28 cellular contexts compared by ENCODE assay signal in genomic region chr6:14722001-14722567, GRCh38.
DNase-seq lines count a peak whose midpoint lies in the region; ATAC-seq and TF ChIP-seq lines count a peak whose summit lies in the region.
"Had no signal": no experiment of that assay in that cellular context is flagged by ENCODE, and none has a peak within 500 bp of the region (broad histone marks: within the 10 kb centered on the region; RNA-seq: fewer than 3 reads in every experiment).

No MANE protein-coding gene starts in this region.

- intact Hi-C loops in right cardiac atrium (cut with DNase I) = no loop called here

- H3K27ac Mint-ChIP-seq in effector memory CD8-positive, alpha-beta T cell = peak overlapping the region; percentile 44 to 71
- H3K27ac Mint-ChIP-seq: activated naive CD8-positive, alpha-beta T cell treated with anti-CD3 and anti-CD28 coated beads, Interleukin-2, amount 10 ng/mL, durations not matched to agents 7 days and 5 days; neural progenitor cell had no signal

- 85% methylated on average over 2 of the region's 2 CpGs for WGBS in right cardiac atrium
- 86% methylated on average over 2 of the region's 2 CpGs for WGBS in suprapubic skin

- no peaks in the 10 kb centered on the region for H3K27me3 Mint-ChIP-seq in effector memory CD8-positive, alpha-beta T cell
- H3K27me3 Mint-ChIP-seq: activated CD8-positive, alpha-beta T cell treated with anti-CD3 and anti-CD28 coated beads for 36 hours; activated naive CD8-positive, alpha-beta T cell treated with anti-CD3 and anti-CD28 coated beads, Interleukin-2, amount 10 ng/mL, durations not matched to agents 7 days and 5 days had no signal

- no peak for TF ChIP-seq EP300 in suprapubic skin (IDR thresholded peaks at IDR 0.05)

- H3K4me1 ChIP-seq in cardiac muscle cell (ENCODE audit: low read depth) = peaks cover 33% of the 10 kb centered on the region
- peaks cover 4% of the 10 kb centered on the region for H3K4me1 ChIP-seq in right cardiac atrium (ENCODE audit: control insufficient read depth, insufficient read depth, low read length)
- peaks cover 22% of the 10 kb centered on the region for H3K4me1 ChIP-seq in suprapubic skin
- H3K4me1 ChIP-seq: ascending aorta, neural progenitor cell had no signal

- TF ChIP-seq CTCF in cardiac muscle cell (IDR thresholded peaks at IDR 0.05; ENCODE audit: low read depth, low read length) (no peak), HL-60 (IDR thresholded peaks at IDR 0.05; ENCODE audit: insufficient read depth, low read length) (no peak), suprapubic skin (IDR thresholded peaks at IDR 0.05) (no peak)

- H3K36me3 ChIP-seq in cardiac muscle cell = no peaks in the 10 kb centered on the region
- H3K36me3 ChIP-seq in suprapubic skin = no peaks in the 10 kb centered on the region
- H3K36me3 ChIP-seq: ascending aorta, BLaER1, neural progenitor cell, right atrium auricular region, transverse colon had no signal

- no peak for DNase-seq in cardiac muscle cell (ENCODE audit: low read depth in 1 of 2, low spot score in 1 of 2)
- DNase-seq in right cardiac atrium = no peak
- no peak for DNase-seq in HL-60 (ENCODE audit: low read depth in 1 of 2, low spot score in 1 of 2)
- DNase-seq in effector memory CD8-positive, alpha-beta T cell = no peak
- no peak for DNase-seq in suprapubic skin (ENCODE audit: low spot score in 2 of 2)
- no peak for DNase-seq in activated gamma-delta T cell treated with Interleukin-2 at 50 U/mL for 16 hours
- no peak for DNase-seq in SKM-1 treated with dmso at 0.1 percent for 144 hours (lab: John Stamatoyannopoulos, UW; ENCODE audit: unreplicated experiment)
- DNase-seq in AG08396 (ENCODE audit: low spot score) = no peak
- DNase-seq: activated CD4-positive, CD25-positive, alpha-beta regulatory T cell treated with anti-CD3 and anti-CD28 coated beads, Interleukin-2, amount 50 U/mL, for 72 hours; activated CD8-positive, alpha-beta T cell treated with anti-CD3 and anti-CD28 coated beads for 36 hours; activated gamma-delta T cell; activated naive CD8-positive, alpha-beta T cell treated with anti-CD3 and anti-CD28 coated beads, Interleukin-2, amount 10 ng/mL, durations not matched to agents 7 days and 5 days; Calu3; DMS79; effector CD4-positive, alpha-beta T cell; GDM1; hypothalamus; left colon; NCI-H1694 treated with DMSO at 0.1 percent for 48 hours; NCI-H524; SK-N-SH; transverse colon had no signal

- H3K27me3 ChIP-seq in cardiac muscle cell (no peaks in the 10 kb centered on the region), right cardiac atrium (ENCODE audit: control insufficient read depth, insufficient read depth) (no peaks in the 10 kb centered on the region), HL-60 (ENCODE audit: insufficient read depth, poor library complexity, severe bottlenecking) (no peaks in the 10 kb centered on the region), suprapubic skin (no peaks in the 10 kb centered on the region)
- H3K27me3 ChIP-seq: ascending aorta, BLaER1, neural progenitor cell, right atrium auricular region, transverse colon had no signal

- peak overlapping the region; percentile 89 for H3K27ac ChIP-seq in cardiac muscle cell
- no peak overlapping the region for H3K27ac ChIP-seq in right cardiac atrium (ENCODE audit: low read length)
- peak overlapping the region; percentile 75 for H3K27ac ChIP-seq in HL-60 (replicated peaks)
- H3K27ac ChIP-seq in suprapubic skin = peak overlapping the region; percentile 36
- H3K27ac ChIP-seq: ascending aorta, BLaER1, epithelial cell of prostate, neural progenitor cell, right atrium auricular region had no signal

- TF ChIP-seq POLR2A in suprapubic skin (IDR thresholded peaks at IDR 0.05) = no peak

- H3K4me1 Mint-ChIP-seq in effector memory CD8-positive, alpha-beta T cell (ENCODE audit: low read depth in 2 of 2) = peaks cover 25 to 26% of the 10 kb centered on the region in 2 donors

- H3K4me3 ChIP-seq in cardiac muscle cell = no peak overlapping the region
- H3K4me3 ChIP-seq in right cardiac atrium (ENCODE audit: low read length) = no peak overlapping the region
- H3K4me3 ChIP-seq in HL-60 (replicated peaks; ENCODE audit: insufficient read depth, low read length) = no peak overlapping the region
- no peak overlapping the region for H3K4me3 ChIP-seq in suprapubic skin
- H3K4me3 ChIP-seq: ascending aorta, BLaER1, neural progenitor cell, right atrium auricular region, transverse colon had no signal

- no peak overlapping the region for H3K4me3 Mint-ChIP-seq in effector memory CD8-positive, alpha-beta T cell
- H3K4me3 Mint-ChIP-seq: activated CD8-positive, alpha-beta T cell treated with anti-CD3 and anti-CD28 coated beads for 36 hours; activated naive CD8-positive, alpha-beta T cell treated with anti-CD3 and anti-CD28 coated beads, Interleukin-2, amount 10 ng/mL, durations not matched to agents 7 days and 5 days; neural progenitor cell had no signal

- no peaks in the 10 kb centered on the region for H3K36me3 Mint-ChIP-seq in effector memory CD8-positive, alpha-beta T cell (ENCODE audit: insufficient read depth)

- ATAC-seq in right cardiac atrium = no peak
- ATAC-seq in effector memory CD8-positive, alpha-beta T cell (replicated peaks) = no peak
- ATAC-seq: Right ventricle myocardium inferior had no signal

- H3K9me3 ChIP-seq in cardiac muscle cell (ENCODE audit: low read depth) = no peaks in the 10 kb centered on the region
- H3K9me3 ChIP-seq in right cardiac atrium (ENCODE audit: control insufficient read depth, low read length) = no peaks in the 10 kb centered on the region
- H3K9me3 ChIP-seq in suprapubic skin = no peaks in the 10 kb centered on the region
- H3K9me3 ChIP-seq: ascending aorta, right atrium auricular region, SK-N-SH, transverse colon had no signal

- peaks cover 5 to 7% of the 10 kb centered on the region in 2 donors for H3K9me3 Mint-ChIP-seq in effector memory CD8-positive, alpha-beta T cell
